In genomic region chr3:24227635-24228034, GRCh38 we compare ENCODE assay signal across 9 cellular contexts.
"Had no signal": no experiment of that assay in that cellular context is flagged by ENCODE, and none has a peak within 500 bp of the region (broad histone marks: within the 10 kb centered on the region; RNA-seq: fewer than 3 reads in every experiment).

No MANE protein-coding gene starts in this region.

- H2AFZ ChIP-seq: GM23338 had no signal

- DNase-seq: H9, HCEC 1CT, IMR-90, KBM-7 had no signal

- H3K9ac ChIP-seq: KMS-11 had no signal

- FAIRE-seq: H1, H54 had no signal

- H3K4me2 ChIP-seq: GM23338, KMS-11 had no signal

- H3K4me3 ChIP-seq: GM23338 had no signal

- ATAC-seq: GM23338 had no signal

- H3K9me3 Mint-ChIP-seq: GM23338, H9 had no signal

- H3K27ac Mint-ChIP-seq: GM23338, H9 had no signal

- H3K4me3 Mint-ChIP-seq: GM23338, H9 had no signal

- H3K27ac ChIP-seq: HL-60, KMS-11 had no signal
